In genomic region chr7:112420236-112420945, GRCh38 we compare ENCODE assay signal across 16 cellular contexts. TPM values are rescaled to one million over a fixed set of nuclear protein-coding genes. Genes with fewer than 3 reads are reported as not detected.
DNase-seq lines count a peak whose midpoint lies in the region; ATAC-seq and FAIRE-seq lines count a peak whose summit lies in the region.
"Had no signal": no experiment of that assay in that cellular context is flagged by ENCODE, and none has a peak within 500 bp of the region (broad histone marks: within the 10 kb centered on the region; RNA-seq: fewer than 3 reads in every experiment).

No MANE protein-coding gene starts in this region.

- no peak overlapping the region for H4K91ac ChIP-seq in neuronal stem cell (ENCODE audit: low read depth, low read length, poor library complexity)

- H3K27me3 ChIP-seq in ectodermal cell (ENCODE audit: control insufficient read depth, insufficient read depth, low read length, poor library complexity, severe bottlenecking) = no peaks in the 10 kb centered on the region
- no peaks in the 10 kb centered on the region for H3K27me3 ChIP-seq in neuronal stem cell (ENCODE audit: control insufficient read depth in 3 of 3, insufficient read depth in 3 of 3, low read depth in 1 of 3, low read length in 3 of 3)
- H3K27me3 ChIP-seq: adrenal gland, gastrocnemius medialis, SJCRH30 had no signal

- no peak overlapping the region for H2BK120ac ChIP-seq in neuronal stem cell (ENCODE audit: low read depth, low read length)

- no peak overlapping the region for H3K4me2 ChIP-seq in neuronal stem cell (ENCODE audit: insufficient read depth, low read length, poor library complexity, severe bottlenecking)

- H3K4me1 ChIP-seq in ectodermal cell (ENCODE audit: control insufficient read depth, insufficient read depth, low read length) (peaks cover 9% of the 10 kb centered on the region), neuronal stem cell (ENCODE audit: control insufficient read depth in 2 of 2, insufficient read depth in 1 of 2, low read depth in 1 of 2, low read length in 2 of 2) (peaks cover 24 to 36% of the 10 kb centered on the region in 2 donors)

- ATAC-seq in GM21717 (IDR thresholded peaks at IDR 0.05; ENCODE audit: unreplicated experiment) (no peak), HG03039 (IDR thresholded peaks at IDR 0.05; ENCODE audit: unreplicated experiment) (no peak)
- ATAC-seq: gastrocnemius medialis; stimulated activated effector memory CD8-positive, alpha-beta T cell treated with anti-CD3 and anti-CD28 coated beads, Interleukin-12 subunit alpha, Interleukin-12 subunit beta, amount 100 ng/mL, for 72 hours had no signal

- no peak overlapping the region for H2BK12ac ChIP-seq in neuronal stem cell (ENCODE audit: low read length)

- no peak overlapping the region for H3K18ac ChIP-seq in neuronal stem cell (ENCODE audit: low read length)

- H3K9ac ChIP-seq in neuronal stem cell (ENCODE audit: low read depth, low read length, poor library complexity) = no peak overlapping the region

- no peak overlapping the region for H2BK5ac ChIP-seq in neuronal stem cell (ENCODE audit: low read length)

- no peak overlapping the region for H3K14ac ChIP-seq in neuronal stem cell (ENCODE audit: low read length)

- H3K27ac ChIP-seq in ectodermal cell (ENCODE audit: insufficient read depth, low read depth, low read length, poor library complexity, severe bottlenecking) = peak overlapping the region; percentile 72
- H3K27ac ChIP-seq in neuronal stem cell (replicated peaks; ENCODE audit: low read length) = peak overlapping the region; percentile 19
- H3K27ac ChIP-seq: adrenal gland, gastrocnemius medialis, SJCRH30 had no signal

- no peaks in the 10 kb centered on the region for H3K79me1 ChIP-seq in neuronal stem cell (ENCODE audit: low read depth, low read length)

- DNase-seq in DMS 273 treated with DMSO at 0.1 percent for 48 hours (lab: John Stamatoyannopoulos, UW) = peak; percentile 42
- peak; percentile 90 for DNase-seq in NCI-H748 (lab: John Stamatoyannopoulos, UW; ENCODE audit: unreplicated experiment)
- DNase-seq in neuronal stem cell (ENCODE audit: low spot score) = peak; percentile 41
- no peak for DNase-seq in GM19239 (ENCODE audit: insufficient read length, low spot score)
- no peak for DNase-seq in activated effector memory CD4-positive, alpha-beta T cell treated with anti-CD3 and anti-CD28 coated beads, Interleukin-2, amount 50 U/mL, for 16 hours
- DNase-seq: activated CD4-positive, alpha-beta memory T cell treated with anti-CD3 and anti-CD28 coated beads, Interleukin-2, amount 10 ng/mL, durations not matched to agents 7 days and 5 days; adrenal gland; gastrocnemius medialis; GOT3; NCI-H226; SJCRH30 had no signal

- no peak for FAIRE-seq in GM19239 (lab: Jason Lieb, UNC)

- H3K36me3 ChIP-seq in ectodermal cell (ENCODE audit: control insufficient read depth, insufficient read depth, low read length) = no peaks in the 10 kb centered on the region
- H3K36me3 ChIP-seq in neuronal stem cell (replicated peaks in 1 of 2; ENCODE audit: control insufficient read depth in 2 of 2, insufficient read depth in 2 of 2, low read length in 2 of 2) = no peaks in the 10 kb centered on the region
- H3K36me3 ChIP-seq: adrenal gland, gastrocnemius medialis, SJCRH30 had no signal

- H2AK5ac ChIP-seq in neuronal stem cell (ENCODE audit: low read depth, low read length) = no peak overlapping the region

- no peak overlapping the region for H2BK15ac ChIP-seq in neuronal stem cell (ENCODE audit: low read length)

- H3K4ac ChIP-seq in neuronal stem cell (ENCODE audit: low read length) = no peak overlapping the region

- H3K4me3 ChIP-seq in ectodermal cell (ENCODE audit: insufficient read depth, low read depth, low read length) (no peak overlapping the region), neuronal stem cell (ENCODE audit: low read length in 2 of 2) (peak overlapping the region in 1 of 2 donors; percentile 2)
- H3K4me3 ChIP-seq: adrenal gland, gastrocnemius medialis, lung, SJCRH30 had no signal

- H3K9me3 ChIP-seq in ectodermal cell (ENCODE audit: control insufficient read depth, low read length) (no peaks in the 10 kb centered on the region), neuronal stem cell (replicated peaks in 1 of 2; ENCODE audit: control insufficient read depth in 2 of 2, insufficient read depth in 1 of 2, low read depth in 1 of 2, low read length in 2 of 2) (no peaks in the 10 kb centered on the region)
- H3K9me3 ChIP-seq: adrenal gland, gastrocnemius medialis, SJCRH30 had no signal

- H3K23ac ChIP-seq in neuronal stem cell (ENCODE audit: low read depth, low read length, poor library complexity) = no peak overlapping the region

- H4K8ac ChIP-seq in neuronal stem cell (ENCODE audit: low read depth, low read length) = no peak overlapping the region

- H2AFZ ChIP-seq in neuronal stem cell (ENCODE audit: low read length) = peak overlapping the region; percentile 56

- 75 to 81% methylated on average over 10 to 11 of the region's 11 CpGs for WGBS in ectodermal cell, 2 experiments
- no CpG with 5 or more reads among the region's 11 CpGs for WGBS in neuronal stem cell (ENCODE audit: extremely low coverage in 2 of 2, insufficient read length in 2 of 2, insufficient replicate concordance in 1 of 2), 2 donors

RNA-seq across cellular contexts. Expression of gene IFRD1, which starts 29.9 kb away (rescaled TPM):
- 46.7 TPM for polyA plus RNA-seq in ectodermal cell (2013, experiment 1 of 4)
- 60.1 TPM for polyA plus RNA-seq in ectodermal cell (2013, experiment 2 of 4)
- polyA plus RNA-seq in ectodermal cell (2013, experiment 3 of 4) = 40.3 TPM
- polyA plus RNA-seq in ectodermal cell (2013, experiment 4 of 4) = 45.7 TPM
- 38.9 TPM for polyA plus RNA-seq in neuronal stem cell (2013, experiment 1 of 2)
- 38.4 TPM for polyA plus RNA-seq in neuronal stem cell (2013, experiment 2 of 2)

Comparison
In these comparisons a context has a peak if more than half of its experiments do, and no peak if none do; other contexts are left out.
1. DNase-seq: peak in DMS 273 treated with DMSO at 0.1 percent for 48 hours (single experiment), NCI-H748 (single experiment) and neuronal stem cell (single experiment); none in GM19239 (single experiment) and activated effector memory CD4-positive, alpha-beta T cell treated with anti-CD3 and anti-CD28 coated beads, Interleukin-2, amount 50 U/mL, for 16 hours (single experiment).